ENCODE assay signal across 8 cellular contexts in genomic region chr2:61763605-61764034, GRCh38.
DNase-seq lines count a peak whose midpoint lies in the region; ATAC-seq and TF ChIP-seq lines count a peak whose summit lies in the region.

No MANE protein-coding gene starts in this region.

- TF ChIP-seq POLR2A in uterus (IDR thresholded peaks at IDR 0.05), result no peak

- POLR2A ChIA-PET in WTC11 (lab: Charles Lee), result interaction anchor here (1.1 kb wide), 1 partner anchor 90 kb away, joined by 4 read pairs; the partner anchor contains the start of gene FAM161A

- peak overlapping the region; percentile 95 for H3K9ac ChIP-seq in muscle layer of colon (ENCODE audit: low read length)

- ATAC-seq in HG02759 (IDR thresholded peaks at IDR 0.05; ENCODE audit: unreplicated experiment) (peak; percentile 16), WTC11 (no peak; the same call in 1 of the 2 replicates)

- no peak for DNase-seq in activated naive CD4-positive, alpha-beta T cell treated with anti-CD3 and anti-CD28 coated beads for 36 hours
- no peak for DNase-seq in activated naive CD4-positive, alpha-beta T cell treated with Interleukin-2 at 50 U/mL for 16 hours
- DNase-seq in NCI-H1694 (lab: John Stamatoyannopoulos, UW), result peak; percentile 71
- no peak for DNase-seq in WTC11 (ENCODE audit: low spot score)
- peak; percentile 89 for DNase-seq in fibroblast of mammary gland (ENCODE audit: low read depth)
- peak; percentile 79 to 81 for DNase-seq in uterus

- H3K4me1 Mint-ChIP-seq in activated naive CD4-positive, alpha-beta T cell treated with anti-CD3 and anti-CD28 coated beads for 36 hours (ENCODE audit: low read depth), result peaks cover 16% of the 10 kb centered on the region
- peaks cover 4% of the 10 kb centered on the region; the same call in 1 of the 2 replicates for H3K4me1 Mint-ChIP-seq in WTC11

- H3K27ac Mint-ChIP-seq in activated naive CD4-positive, alpha-beta T cell treated with anti-CD3 and anti-CD28 coated beads for 36 hours, result peak overlapping the region; percentile 94
- peak overlapping the region; percentile 99 for H3K27ac Mint-ChIP-seq in WTC11

- peaks cover 2% of the 10 kb centered on the region for H3K9me3 Mint-ChIP-seq in activated naive CD4-positive, alpha-beta T cell treated with anti-CD3 and anti-CD28 coated beads for 36 hours
- no peaks in the 10 kb centered on the region for H3K9me3 Mint-ChIP-seq in WTC11

- no peak for TF ChIP-seq CTCF in WTC11 (IDR thresholded peaks at IDR 0.05)
- TF ChIP-seq CTCF in fibroblast of mammary gland (conservative IDR thresholded peaks at IDR 0.05; ENCODE audit: control insufficient read depth, insufficient read depth, low read depth, low read length), result no peak
- peak in 1 of 4 experiments; percentile 22 for TF ChIP-seq CTCF in uterus (IDR thresholded peaks at IDR 0.05)

- no peaks in the 10 kb centered on the region for H3K4me1 ChIP-seq in muscle layer of colon (ENCODE audit: insufficient read depth, low read length)
- H3K4me1 ChIP-seq in uterus, result no peaks in the 10 kb centered on the region

- no peaks in the 10 kb centered on the region for H3K36me3 ChIP-seq in muscle layer of colon (ENCODE audit: insufficient read depth, low read length)
- H3K36me3 ChIP-seq in uterus, result no peaks in the 10 kb centered on the region

- intact Hi-C loops in activated naive CD4-positive, alpha-beta T cell treated with anti-CD3 and anti-CD28 coated beads for 36 hours (cut with micrococcal nuclease), result loop anchor here (1.0 to 10.0 kb wide), 17 partner anchors 69 to 1824 kb away; partner anchors contain the start of genes CCT4, COMMD1, EHBP1 and FAM161A
- intact Hi-C loops in uterus (cut with DNase I; ENCODE audit: low total_unique reads), result loop anchor here (10.0 kb wide), 1 partner anchor 69 kb away; no protein-coding TSS in a partner anchor

- H3K27ac ChIP-seq in muscle layer of colon (ENCODE audit: low read depth, low read length) (peak overlapping the region; percentile 90), uterus (peak overlapping the region; percentile 96 to 99)

- H3K27me3 ChIP-seq in muscle layer of colon (ENCODE audit: control insufficient read depth in 1 of 2, insufficient read depth in 2 of 2, low read length in 2 of 2) (no peaks in the 10 kb centered on the region), uterus (no peaks in the 10 kb centered on the region)

- CTCF ChIA-PET in activated naive CD4-positive, alpha-beta T cell treated with anti-CD3 and anti-CD28 coated beads for 36 hours (lab: Charles Lee), result interaction anchor here (1.0 kb wide), 1 partner anchor 70 kb away, joined by 3 read pairs; no protein-coding TSS in a partner anchor
- CTCF ChIA-PET in WTC11 (lab: Charles Lee), result interaction anchor here (0.6 to 1.5 kb wide), 2 partner anchors 15 to 88 kb away, joined by 3 read pairs; no protein-coding TSS in a partner anchor

- peak overlapping the region; percentile 91 for H3K4me3 Mint-ChIP-seq in activated naive CD4-positive, alpha-beta T cell treated with anti-CD3 and anti-CD28 coated beads for 36 hours
- peak overlapping the region; percentile 92 for H3K4me3 Mint-ChIP-seq in WTC11

- no peaks in the 10 kb centered on the region for H3K27me3 Mint-ChIP-seq in activated naive CD4-positive, alpha-beta T cell treated with anti-CD3 and anti-CD28 coated beads for 36 hours (ENCODE audit: low read depth)
- peaks cover 10% of the 10 kb centered on the region for H3K27me3 Mint-ChIP-seq in WTC11 (ENCODE audit: low read depth)

- no peaks in the 10 kb centered on the region for H3K36me3 Mint-ChIP-seq in activated naive CD4-positive, alpha-beta T cell treated with anti-CD3 and anti-CD28 coated beads for 36 hours (ENCODE audit: low read depth)
- H3K36me3 Mint-ChIP-seq in WTC11, result no peaks in the 10 kb centered on the region

- no peaks in the 10 kb centered on the region for H3K9me3 ChIP-seq in muscle layer of colon (ENCODE audit: low read length)
- no peaks in the 10 kb centered on the region for H3K9me3 ChIP-seq in uterus

- H3K4me3 ChIP-seq in fibroblast of mammary gland (ENCODE audit: control insufficient read depth, low read depth, low read length), result peak overlapping the region; percentile 88
- peak overlapping the region; percentile 86 to 96 for H3K4me3 ChIP-seq in muscle layer of colon (ENCODE audit: low read depth in 1 of 2, low read length in 2 of 2)
- H3K4me3 ChIP-seq in uterus, result peak overlapping the region; percentile 56 to 79

TF ChIP-seq in WTC11, 78 proteins besides CTCF, POLR2A, EP300 and RAD21:
- TF ChIP-seq SMAD3 (CRISPR knock-in tag; IDR thresholded peaks at IDR 0.05; ENCODE audit: borderline replicate concordance) (no peak), RELA (CRISPR knock-in tag; IDR thresholded peaks at IDR 0.05; ENCODE audit: borderline replicate concordance) (no peak), USF2 (CRISPR knock-in tag; IDR thresholded peaks at IDR 0.05) (peak; percentile 22; the same call in 1 of the 2 replicates), SP1 (CRISPR knock-in tag; conservative IDR thresholded peaks at IDR 0.05) (no peak), OVOL2 (CRISPR knock-in tag; IDR thresholded peaks at IDR 0.05; ENCODE audit: borderline replicate concordance) (no peak), ZNF121 (CRISPR knock-in tag; IDR thresholded peaks at IDR 0.05) (no peak), E2F4 (CRISPR knock-in tag; IDR thresholded peaks at IDR 0.05; ENCODE audit: borderline replicate concordance, low read depth) (no peak), MYBL2 (CRISPR knock-in tag; IDR thresholded peaks at IDR 0.05) (peak; percentile 1; the same call in 1 of the 2 replicates), ELF4 (CRISPR knock-in tag; IDR thresholded peaks at IDR 0.05; ENCODE audit: low read depth) (peak; percentile 41; the same call in 1 of the 2 replicates), ZBTB21 (CRISPR knock-in tag; IDR thresholded peaks at IDR 0.05; ENCODE audit: borderline replicate concordance) (peak; percentile 89; the same call in 1 of the 2 replicates), FOXJ3 (CRISPR knock-in tag; IDR thresholded peaks at IDR 0.05; ENCODE audit: borderline replicate concordance) (no peak)

Comparison
In these comparisons a context has a peak if more than half of its experiments do, and no peak if none do; other contexts are left out.
1. DNase-seq: peak in NCI-H1694 (single experiment), fibroblast of mammary gland (single experiment) and uterus (2 of 2); none in activated naive CD4-positive, alpha-beta T cell treated with anti-CD3 and anti-CD28 coated beads for 36 hours (single experiment), activated naive CD4-positive, alpha-beta T cell treated with Interleukin-2 at 50 U/mL for 16 hours (single experiment) and WTC11 (single experiment).
2. Peak in every context shown above with its lines, with median percentiles within 50 percentile points of each other: H3K4me3 ChIP-seq.